Comparison of ENCODE assay signal across 9 cellular contexts in genomic region chr19:39399684-39400465, GRCh38. TPM values are rescaled to one million over a fixed set of nuclear protein-coding genes. Genes with fewer than 3 reads are reported as not detected.
A peak's percentile ranks its signal among the peaks of the same experiment; 100 is the strongest.
DNase-seq lines count a peak whose midpoint lies in the region; ATAC-seq and TF ChIP-seq lines count a peak whose summit lies in the region.
"Had no signal": no experiment of that assay in that cellular context is flagged by ENCODE, and none has a peak within 500 bp of the region (broad histone marks: within the 10 kb centered on the region; RNA-seq: fewer than 3 reads in every experiment).

No MANE protein-coding gene starts in this region.

- H3K27me3 Mint-ChIP-seq in activated CD4-positive, alpha-beta T cell treated with anti-CD3 and anti-CD28 coated beads for 36 hours = no peaks in the 10 kb centered on the region
- no peaks in the 10 kb centered on the region for H3K27me3 Mint-ChIP-seq in WTC11 (ENCODE audit: low read depth)
- H3K27me3 Mint-ChIP-seq in glutamatergic neuron (ENCODE audit: unreplicated experiment) = peaks cover 13% of the 10 kb centered on the region
- H3K27me3 Mint-ChIP-seq in stimulated activated memory B cell treated with anti-CD40 and anti-IgM and Interleukin-4, amounts not matched to agents 10 μg/mL and 1 μg/mL and 100 μg/mL, for 72 hours = no peaks in the 10 kb centered on the region

- H3K4me3 Mint-ChIP-seq in activated CD4-positive, alpha-beta T cell treated with anti-CD3 and anti-CD28 coated beads for 36 hours = no peak overlapping the region
- H3K4me3 Mint-ChIP-seq in WTC11 (no peak overlapping the region), glutamatergic neuron (ENCODE audit: unreplicated experiment) (peak overlapping the region; percentile 12)
- peak overlapping the region; percentile 46 for H3K4me3 Mint-ChIP-seq in stimulated activated memory B cell treated with anti-CD40 and anti-IgM and Interleukin-4, amounts not matched to agents 10 μg/mL and 1 μg/mL and 100 μg/mL, for 72 hours

- H3K36me3 Mint-ChIP-seq in activated CD4-positive, alpha-beta T cell treated with anti-CD3 and anti-CD28 coated beads for 36 hours (ENCODE audit: low read depth) = peaks cover 16% of the 10 kb centered on the region
- H3K36me3 Mint-ChIP-seq in WTC11 (peaks cover 11% of the 10 kb centered on the region), glutamatergic neuron (ENCODE audit: unreplicated experiment) (no peaks in the 10 kb centered on the region)
- peaks cover 27% of the 10 kb centered on the region for H3K36me3 Mint-ChIP-seq in stimulated activated memory B cell treated with anti-CD40 and anti-IgM and Interleukin-4, amounts not matched to agents 10 μg/mL and 1 μg/mL and 100 μg/mL, for 72 hours

- ATAC-seq in activated CD4-positive, alpha-beta T cell treated with anti-CD3 and anti-CD28 coated beads for 36 hours = no peak
- ATAC-seq in WTC11 = no peak
- ATAC-seq in stimulated activated memory B cell treated with anti-CD40 and anti-IgM and Interleukin-4, amounts not matched to agents 10 μg/mL and 1 μg/mL and 100 μg/mL, for 72 hours = no peak

- H3K27ac Mint-ChIP-seq in activated CD4-positive, alpha-beta T cell treated with anti-CD3 and anti-CD28 coated beads for 36 hours = peak overlapping the region; percentile 97
- H3K27ac Mint-ChIP-seq in WTC11 (peak overlapping the region; percentile 59), glutamatergic neuron (ENCODE audit: unreplicated experiment) (peak overlapping the region; percentile 7)
- peak overlapping the region; percentile 91 for H3K27ac Mint-ChIP-seq in stimulated activated memory B cell treated with anti-CD40 and anti-IgM and Interleukin-4, amounts not matched to agents 10 μg/mL and 1 μg/mL and 100 μg/mL, for 72 hours

- no peaks in the 10 kb centered on the region for H3K9me3 Mint-ChIP-seq in activated CD4-positive, alpha-beta T cell treated with anti-CD3 and anti-CD28 coated beads for 36 hours (ENCODE audit: low read depth)
- H3K9me3 Mint-ChIP-seq in WTC11 = no peaks in the 10 kb centered on the region
- peaks cover 19% of the 10 kb centered on the region for H3K9me3 Mint-ChIP-seq in glutamatergic neuron (ENCODE audit: unreplicated experiment)
- no peaks in the 10 kb centered on the region for H3K9me3 Mint-ChIP-seq in stimulated activated memory B cell treated with anti-CD40 and anti-IgM and Interleukin-4, amounts not matched to agents 10 μg/mL and 1 μg/mL and 100 μg/mL, for 72 hours

- peaks cover 65% of the 10 kb centered on the region for H3K4me1 Mint-ChIP-seq in activated CD4-positive, alpha-beta T cell treated with anti-CD3 and anti-CD28 coated beads for 36 hours
- H3K4me1 Mint-ChIP-seq in WTC11 (peaks cover 32% of the 10 kb centered on the region), glutamatergic neuron (ENCODE audit: low read depth, unreplicated experiment) (peaks cover 18% of the 10 kb centered on the region)
- peaks cover 82% of the 10 kb centered on the region for H3K4me1 Mint-ChIP-seq in stimulated activated memory B cell treated with anti-CD40 and anti-IgM and Interleukin-4, amounts not matched to agents 10 μg/mL and 1 μg/mL and 100 μg/mL, for 72 hours

- CTCF ChIA-PET in activated CD4-positive, alpha-beta T cell treated with anti-CD3 and anti-CD28 coated beads for 36 hours (lab: Charles Lee) = interaction anchor here (0.5 to 3.7 kb wide), 3 partner anchors 12 to 49 kb away, joined by 3 to 79 read pairs (median 4); partner anchors contain the start of gene PLEKHG2
- CTCF ChIA-PET in WTC11 (lab: Charles Lee) = interaction anchor here (1.8 to 3.6 kb wide), 4 partner anchors 8 to 74 kb away, joined by 4 to 38 read pairs (median 10); partner anchors contain the start of genes MED29, PAF1, PLEKHG2 and ZFP36

- no peak for TF ChIP-seq CTCF in WTC11 (IDR thresholded peaks at IDR 0.05)
- TF ChIP-seq CTCF in glutamatergic neuron (IDR thresholded peaks at IDR 0.05; ENCODE audit: partially characterized antibody, unreplicated experiment) = no peak

- DNase-seq in activated CD4-positive, alpha-beta T cell treated with anti-CD3 and anti-CD28 coated beads for 36 hours = no peak
- DNase-seq in activated CD4-positive, alpha-beta T cell treated with anti-CD3 and anti-CD28 coated beads, Interleukin-2, amount 50 U/mL, for 1 hour = no peak
- DNase-seq in WTC11 (ENCODE audit: low spot score) (no peak), glutamatergic neuron (no peak), NCI-H1436 treated with DMSO at 0.1 percent for 48 hours (lab: John Stamatoyannopoulos, UW) (no peak), HPDE6-E6E7 (ENCODE audit: extremely low spot score) (no peak), UCSD-AML1 (lab: John Stamatoyannopoulos, UW; ENCODE audit: unreplicated experiment) (no peak)
- DNase-seq: NCI-H526 treated with DMSO at 0.1 percent for 48 hours had no signal

- POLR2A ChIA-PET in activated CD4-positive, alpha-beta T cell treated with anti-CD3 and anti-CD28 coated beads for 36 hours (lab: Charles Lee) = no interaction called here
- POLR2A ChIA-PET in WTC11 (lab: Charles Lee) = interaction anchor here (1.3 kb wide), 1 partner anchor 20 kb away, joined by 4 read pairs; no protein-coding TSS in a partner anchor

- intact Hi-C loops in activated CD4-positive, alpha-beta T cell treated with anti-CD3 and anti-CD28 coated beads for 36 hours (cut with DNase I, micrococcal nuclease) = loop anchor here (5.0 to 10.0 kb wide), 6 partner anchors 32 to 1215 kb away; partner anchors contain the start of genes DYRK1B (in 1 of the 2) and RASGRP4 (in 1 of the 2)

TF ChIP-seq in WTC11, 78 proteins besides CTCF, POLR2A, EP300 and RAD21:
- TF ChIP-seq SMAD4 (CRISPR knock-in tag; IDR thresholded peaks at IDR 0.05) (no peak), GTF2I (CRISPR knock-in tag; conservative IDR thresholded peaks at IDR 0.05) (no peak), RELA (CRISPR knock-in tag; IDR thresholded peaks at IDR 0.05; ENCODE audit: borderline replicate concordance) (no peak), KAT7 (CRISPR knock-in tag; IDR thresholded peaks at IDR 0.05; ENCODE audit: borderline replicate concordance) (no peak), ZNF423 (CRISPR knock-in tag; IDR thresholded peaks at IDR 0.05) (no peak)

RNA-seq across cellular contexts. Expression of gene ZFP36, which starts 6.8 kb away (rescaled TPM):
- total RNA-seq in activated CD4-positive, alpha-beta T cell treated with anti-CD3 and anti-CD28 coated beads for 36 hours = 10 to 100 TPM; 69.1 to 69.3 TPM
- total RNA-seq in WTC11 (2021) (17.3 to 22.2 TPM (median 18.4 TPM) in 3 replicates), glutamatergic neuron (ENCODE audit: unreplicated experiment) (3.1 TPM)

RNA-seq across cellular contexts. Expression of gene MED29, which starts 8.7 kb away (rescaled TPM):
- 10 to 100 TPM; 24.0 to 34.6 TPM for total RNA-seq in activated CD4-positive, alpha-beta T cell treated with anti-CD3 and anti-CD28 coated beads for 36 hours
- total RNA-seq in WTC11 (2021) = 37.6 to 42.9 TPM (median 39.4 TPM) in 3 replicates
- total RNA-seq in glutamatergic neuron (ENCODE audit: unreplicated experiment) = 30.1 TPM

RNA-seq across cellular contexts. Expression of gene PAF1, which starts 9.0 kb away (rescaled TPM):
- 10 to 100 TPM; 40.4 to 54.2 TPM for total RNA-seq in activated CD4-positive, alpha-beta T cell treated with anti-CD3 and anti-CD28 coated beads for 36 hours
- 27.8 to 34.4 TPM (median 29.4 TPM) in 3 replicates for total RNA-seq in WTC11 (2021)
- total RNA-seq in glutamatergic neuron (ENCODE audit: unreplicated experiment) = 36.2 TPM

RNA-seq across cellular contexts. Expression of gene PLEKHG2, which starts 12.6 kb away (rescaled TPM):
- 10 to 100 TPM; 46.0 to 65.5 TPM for total RNA-seq in activated CD4-positive, alpha-beta T cell treated with anti-CD3 and anti-CD28 coated beads for 36 hours
- 62.3 to 72.0 TPM (median 63.6 TPM) in 3 replicates for total RNA-seq in WTC11 (2021)
- total RNA-seq in glutamatergic neuron (ENCODE audit: unreplicated experiment) = 205 TPM

RNA-seq across cellular contexts. Expression of gene RPS16, which starts 35.9 kb away (rescaled TPM):
- 1,000 to 10,000 TPM; 3,146 to 3,331 TPM for total RNA-seq in activated CD4-positive, alpha-beta T cell treated with anti-CD3 and anti-CD28 coated beads for 36 hours
- total RNA-seq in WTC11 (2021) (2,962 to 3,158 TPM (median 2,999 TPM) in 3 replicates), glutamatergic neuron (ENCODE audit: unreplicated experiment) (912 TPM)

Comparison
In these comparisons a context has a peak if more than half of its experiments do, and no peak if none do; other contexts are left out.
1. H3K27ac Mint-ChIP-seq: peak in every context shown above with its lines; median percentile 97 in activated CD4-positive, alpha-beta T cell treated with anti-CD3 and anti-CD28 coated beads for 36 hours; 91 in stimulated activated memory B cell treated with anti-CD40 and anti-IgM and Interleukin-4, amounts not matched to agents 10 μg/mL and 1 μg/mL and 100 μg/mL, for 72 hours; 59 in WTC11; 7 in glutamatergic neuron.
2. H3K4me3 Mint-ChIP-seq: peak in glutamatergic neuron (single experiment) and stimulated activated memory B cell treated with anti-CD40 and anti-IgM and Interleukin-4, amounts not matched to agents 10 μg/mL and 1 μg/mL and 100 μg/mL, for 72 hours (single experiment); none in activated CD4-positive, alpha-beta T cell treated with anti-CD3 and anti-CD28 coated beads for 36 hours (single experiment) and WTC11 (single experiment).